ENCODE assay signal across 1 cellular context in the genomic region with DNA sequence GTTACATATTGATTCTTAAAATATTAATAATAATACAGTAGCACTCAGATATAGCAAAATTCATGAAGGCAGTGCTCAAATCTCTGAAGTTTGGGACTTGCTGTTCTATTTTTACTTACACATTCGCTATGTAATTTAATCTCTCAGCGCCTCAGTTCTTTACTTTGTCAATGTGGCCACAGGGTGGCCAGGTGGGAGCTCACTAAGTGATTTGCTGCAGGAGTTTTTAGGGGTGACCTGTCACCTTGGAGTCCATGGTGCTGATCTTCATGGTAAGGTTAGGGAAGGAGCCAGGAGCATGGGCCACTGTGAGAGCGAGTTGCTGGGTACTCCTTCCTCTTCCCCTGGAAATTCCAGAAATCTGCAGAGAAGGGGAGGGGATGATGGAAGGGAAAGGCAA.
TF ChIP-seq lines count a peak whose summit lies in the region.

No MANE protein-coding gene starts in this region.

TF ChIP-seq in HepG2, 621 proteins besides CTCF, POLR2A, EP300 and RAD21:
- TF ChIP-seq, protein P1, sequence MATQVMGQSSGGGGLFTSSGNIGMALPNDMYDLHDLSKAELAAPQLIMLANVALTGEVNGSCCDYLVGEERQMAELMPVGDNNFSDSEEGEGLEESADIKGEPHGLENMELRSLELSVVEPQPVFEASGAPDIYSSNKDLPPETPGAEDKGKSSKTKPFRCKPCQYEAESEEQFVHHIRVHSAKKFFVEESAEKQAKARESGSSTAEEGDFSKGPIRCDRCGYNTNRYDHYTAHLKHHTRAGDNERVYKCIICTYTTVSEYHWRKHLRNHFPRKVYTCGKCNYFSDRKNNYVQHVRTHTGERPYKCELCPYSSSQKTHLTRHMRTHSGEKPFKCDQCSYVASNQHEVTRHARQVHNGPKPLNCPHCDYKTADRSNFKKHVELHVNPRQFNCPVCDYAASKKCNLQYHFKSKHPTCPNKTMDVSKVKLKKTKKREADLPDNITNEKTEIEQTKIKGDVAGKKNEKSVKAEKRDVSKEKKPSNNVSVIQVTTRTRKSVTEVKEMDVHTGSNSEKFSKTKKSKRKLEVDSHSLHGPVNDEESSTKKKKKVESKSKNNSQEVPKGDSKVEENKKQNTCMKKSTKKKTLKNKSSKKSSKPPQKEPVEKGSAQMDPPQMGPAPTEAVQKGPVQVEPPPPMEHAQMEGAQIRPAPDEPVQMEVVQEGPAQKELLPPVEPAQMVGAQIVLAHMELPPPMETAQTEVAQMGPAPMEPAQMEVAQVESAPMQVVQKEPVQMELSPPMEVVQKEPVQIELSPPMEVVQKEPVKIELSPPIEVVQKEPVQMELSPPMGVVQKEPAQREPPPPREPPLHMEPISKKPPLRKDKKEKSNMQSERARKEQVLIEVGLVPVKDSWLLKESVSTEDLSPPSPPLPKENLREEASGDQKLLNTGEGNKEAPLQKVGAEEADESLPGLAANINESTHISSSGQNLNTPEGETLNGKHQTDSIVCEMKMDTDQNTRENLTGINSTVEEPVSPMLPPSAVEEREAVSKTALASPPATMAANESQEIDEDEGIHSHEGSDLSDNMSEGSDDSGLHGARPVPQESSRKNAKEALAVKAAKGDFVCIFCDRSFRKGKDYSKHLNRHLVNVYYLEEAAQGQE (IDR thresholded peaks at IDR 0.05; ENCODE audit: borderline replicate concordance in 1 of 2, low read depth in 1 of 2, low read length in 2 of 2): peak in 1 of 2 experiments; percentile 43; a peak in 1 of 4 replicates
- TF ChIP-seq, protein P2, sequence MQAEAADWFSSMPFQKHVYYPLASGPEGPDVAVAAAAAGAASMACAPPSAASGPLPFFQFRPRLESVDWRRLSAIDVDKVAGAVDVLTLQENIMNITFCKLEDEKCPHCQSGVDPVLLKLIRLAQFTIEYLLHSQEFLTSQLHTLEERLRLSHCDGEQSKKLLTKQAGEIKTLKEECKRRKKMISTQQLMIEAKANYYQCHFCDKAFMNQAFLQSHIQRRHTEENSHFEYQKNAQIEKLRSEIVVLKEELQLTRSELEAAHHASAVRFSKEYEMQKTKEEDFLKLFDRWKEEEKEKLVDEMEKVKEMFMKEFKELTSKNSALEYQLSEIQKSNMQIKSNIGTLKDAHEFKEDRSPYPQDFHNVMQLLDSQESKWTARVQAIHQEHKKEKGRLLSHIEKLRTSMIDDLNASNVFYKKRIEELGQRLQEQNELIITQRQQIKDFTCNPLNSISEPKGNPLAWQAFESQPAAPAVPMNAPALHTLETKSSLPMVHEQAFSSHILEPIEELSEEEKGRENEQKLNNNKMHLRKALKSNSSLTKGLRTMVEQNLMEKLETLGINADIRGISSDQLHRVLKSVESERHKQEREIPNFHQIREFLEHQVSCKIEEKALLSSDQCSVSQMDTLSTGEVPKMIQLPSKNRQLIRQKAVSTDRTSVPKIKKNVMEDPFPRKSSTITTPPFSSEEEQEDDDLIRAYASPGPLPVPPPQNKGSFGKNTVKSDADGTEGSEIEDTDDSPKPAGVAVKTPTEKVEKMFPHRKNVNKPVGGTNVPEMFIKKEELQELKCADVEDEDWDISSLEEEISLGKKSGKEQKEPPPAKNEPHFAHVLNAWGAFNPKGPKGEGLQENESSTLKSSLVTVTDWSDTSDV (CRISPR knock-in tag; IDR thresholded peaks at IDR 0.05): no peak
